In genomic region chr1:154726443-154726842, GRCh38 we compare ENCODE assay signal across 14 cellular contexts.
DNase-seq lines count a peak whose midpoint lies in the region; ATAC-seq and TF ChIP-seq lines count a peak whose summit lies in the region.
"Had no signal": no experiment of that assay in that cellular context is flagged by ENCODE, and none has a peak within 500 bp of the region (broad histone marks: within the 10 kb centered on the region; RNA-seq: fewer than 3 reads in every experiment).

No MANE protein-coding gene starts in this region.

- H3K27ac Mint-ChIP-seq in activated naive CD8-positive, alpha-beta T cell treated with anti-CD3 and anti-CD28 coated beads, Interleukin-2, amount 50 U/mL, for 24 hours = no peak overlapping the region
- H3K27ac Mint-ChIP-seq: stimulated activated naive CD8-positive, alpha-beta T cell treated with anti-CD3 and anti-CD28 coated beads, Interleukin-15, Interleukin-2, amounts not matched to agents 100 ng/mL and 50 ng/mL, for 24 hours had no signal

- no peaks in the 10 kb centered on the region for H3K4me1 ChIP-seq in mucosa of descending colon (ENCODE audit: low read depth)

- H3K9me3 Mint-ChIP-seq in activated naive CD8-positive, alpha-beta T cell treated with anti-CD3 and anti-CD28 coated beads, Interleukin-2, amount 50 U/mL, for 24 hours = no peaks in the 10 kb centered on the region
- H3K9me3 Mint-ChIP-seq: stimulated activated naive CD8-positive, alpha-beta T cell treated with anti-CD3 and anti-CD28 coated beads, Interleukin-15, Interleukin-2, amounts not matched to agents 100 ng/mL and 50 ng/mL, for 24 hours had no signal

- H3K27me3 Mint-ChIP-seq in activated naive CD8-positive, alpha-beta T cell treated with anti-CD3 and anti-CD28 coated beads, Interleukin-2, amount 50 U/mL, for 24 hours = peaks cover 2% of the 10 kb centered on the region

- H3K9me3 ChIP-seq in mucosa of descending colon (no peaks in the 10 kb centered on the region), MG63 (no peaks in the 10 kb centered on the region)
- H3K9me3 ChIP-seq: BLaER1, heart left ventricle had no signal

- peak; percentile 66 for ATAC-seq in GM18858 (IDR thresholded peaks at IDR 0.05; ENCODE audit: unreplicated experiment)
- ATAC-seq in activated naive CD8-positive, alpha-beta T cell treated with anti-CD3 and anti-CD28 coated beads, Interleukin-2, amount 50 U/mL, for 24 hours = peak; percentile 62
- no peak for ATAC-seq in mucosa of descending colon
- ATAC-seq: heart left ventricle had no signal

- TF ChIP-seq CTCF in mucosa of descending colon (IDR thresholded peaks at IDR 0.05) = no peak

- no peaks in the 10 kb centered on the region for H3K27me3 ChIP-seq in layer of hippocampus (ENCODE audit: control insufficient read depth, insufficient read depth, low read length)
- no peaks in the 10 kb centered on the region for H3K27me3 ChIP-seq in MG63
- H3K27me3 ChIP-seq: BLaER1, heart left ventricle had no signal

- DNase-seq in A172 (ENCODE audit: low spot score) = peak; percentile 46
- DNase-seq in activated naive CD8-positive, alpha-beta T cell treated with anti-CD3 and anti-CD28 coated beads, Interleukin-2, amount 50 U/mL, for 24 hours = no peak
- DNase-seq in mucosa of descending colon = no peak
- DNase-seq in MG63 = no peak
- no peak for DNase-seq in COLO829 (ENCODE audit: low spot score)
- DNase-seq in NCI-H1105 treated with DMSO at 0.1 percent for 48 hours (lab: John Stamatoyannopoulos, UW) = no peak
- DNase-seq: aorta, heart left ventricle, NCI-H2171 treated with DMSO at 0.1 percent for 48 hours had no signal

- intact Hi-C loops in mucosa of descending colon (cut with DNase I, micrococcal nuclease) = no loop called here

- no peak overlapping the region for H3K4me3 Mint-ChIP-seq in activated naive CD8-positive, alpha-beta T cell treated with anti-CD3 and anti-CD28 coated beads, Interleukin-2, amount 50 U/mL, for 24 hours
- H3K4me3 Mint-ChIP-seq: stimulated activated naive CD8-positive, alpha-beta T cell treated with anti-CD3 and anti-CD28 coated beads, Interleukin-15, Interleukin-2, amounts not matched to agents 100 ng/mL and 50 ng/mL, for 24 hours had no signal

- peak overlapping the region; percentile 75 for H3K27ac ChIP-seq in layer of hippocampus (ENCODE audit: low read depth, low read length)
- H3K27ac ChIP-seq: BLaER1 had no signal

- H3K36me3 Mint-ChIP-seq in activated naive CD8-positive, alpha-beta T cell treated with anti-CD3 and anti-CD28 coated beads, Interleukin-2, amount 50 U/mL, for 24 hours (ENCODE audit: low read depth) = no peaks in the 10 kb centered on the region

- H3K36me3 ChIP-seq in mucosa of descending colon (ENCODE audit: low read depth) (no peaks in the 10 kb centered on the region), MG63 (no peaks in the 10 kb centered on the region)
- H3K36me3 ChIP-seq: BLaER1 had no signal

- H3K4me3 ChIP-seq in mucosa of descending colon (no peak overlapping the region), MG63 (no peak overlapping the region)
- H3K4me3 ChIP-seq: BLaER1, heart left ventricle, lung had no signal

- peaks cover 39% of the 10 kb centered on the region for H3K4me1 Mint-ChIP-seq in activated naive CD8-positive, alpha-beta T cell treated with anti-CD3 and anti-CD28 coated beads, Interleukin-2, amount 50 U/mL, for 24 hours
